In genomic region chr17:73429440-73430164, GRCh38 we compare ENCODE assay signal across 9 cellular contexts.
DNase-seq lines count a peak whose midpoint lies in the region; ATAC-seq and TF ChIP-seq lines count a peak whose summit lies in the region.
"Had no signal": no experiment of that assay in that cellular context is flagged by ENCODE, and none has a peak within 500 bp of the region (broad histone marks: within the 10 kb centered on the region; RNA-seq: fewer than 3 reads in every experiment).

No MANE protein-coding gene starts in this region.

- H3K27me3 ChIP-seq in mammary epithelial cell (ENCODE audit: insufficient read depth, low read length) = no peaks in the 10 kb centered on the region

- no peak overlapping the region for H3K27ac Mint-ChIP-seq in WTC11
- H3K27ac Mint-ChIP-seq: stimulated activated naive CD8-positive, alpha-beta T cell treated with anti-CD3 and anti-CD28 coated beads, Interleukin-15, Interleukin-2, amounts not matched to agents 100 ng/mL and 50 ng/mL, for 24 hours had no signal

- H3K9me3 ChIP-seq in mammary epithelial cell (replicated peaks; ENCODE audit: insufficient read depth, low read length) = no peaks in the 10 kb centered on the region

- dilution Hi-C loops in mammary epithelial cell (cut with HindIII; ENCODE audit: low sequenced_read_pairs) = loop anchor here (25.0 kb wide), 1 partner anchor 283 kb away; no protein-coding TSS in a partner anchor

- no peak overlapping the region for H3K27ac ChIP-seq in mammary epithelial cell (ENCODE audit: insufficient read depth, low read depth, low read length)

- H3K36me3 ChIP-seq in mammary epithelial cell (ENCODE audit: insufficient read depth, low read length) = no peaks in the 10 kb centered on the region

- DNase-seq in NCI-H2227 (lab: John Stamatoyannopoulos, UW; ENCODE audit: unreplicated experiment) (peak; percentile 91), WTC11 (ENCODE audit: low spot score) (peak; percentile 93), mammary epithelial cell (peak; percentile 59), islet precursor cell (peak; percentile 90)
- peak; percentile 74 to 85 for DNase-seq in stimulated activated CD4-positive, alpha-beta T cell treated with anti-CD3 and anti-CD28 coated beads, Interleukin-15, amount 100 ng/mL, for 48 hours (ENCODE audit: low read depth in 2 of 2)

- H3K4me3 Mint-ChIP-seq in WTC11 = no peak overlapping the region
- H3K4me3 Mint-ChIP-seq: stimulated activated naive CD8-positive, alpha-beta T cell treated with anti-CD3 and anti-CD28 coated beads, Interleukin-15, Interleukin-2, amounts not matched to agents 100 ng/mL and 50 ng/mL, for 24 hours had no signal

- 22% methylated on average over 10 of the region's 14 CpGs for WGBS in mammary epithelial cell (ENCODE audit: low coverage, missing lambda C conversion rate)

- 0 out of 2 replicates have a peak, but pooled peaks cover under 1% of the 10 kb centered on the region for H3K36me3 Mint-ChIP-seq in WTC11

- no peaks in the 10 kb centered on the region for H3K27me3 Mint-ChIP-seq in WTC11 (ENCODE audit: low read depth)
- H3K27me3 Mint-ChIP-seq: stimulated activated naive CD8-positive, alpha-beta T cell treated with anti-CD3 and anti-CD28 coated beads, Interleukin-15, Interleukin-2, amounts not matched to agents 100 ng/mL and 50 ng/mL, for 24 hours had no signal

- H3K9ac ChIP-seq in mammary epithelial cell (ENCODE audit: insufficient read depth, low read length) = no peak overlapping the region

- ATAC-seq in HG03159 (IDR thresholded peaks at IDR 0.05; ENCODE audit: unreplicated experiment) (peak; percentile 93), WTC11 (peak; percentile 97), HG02884 (IDR thresholded peaks at IDR 0.05; ENCODE audit: unreplicated experiment) (no peak)

- POLR2A ChIA-PET in WTC11 (lab: Charles Lee) = no interaction called here

- no peaks in the 10 kb centered on the region for H3K4me1 ChIP-seq in mammary epithelial cell (ENCODE audit: insufficient read depth, low read length)

- in situ Hi-C loops in mammary epithelial cell (cut with MboI; ENCODE audit: low sequenced_read_pairs in 2 of 2) = loop anchor here (10.0 to 25.0 kb wide), 3 partner anchors 275 to 758 kb away; no protein-coding TSS in a partner anchor

- H3K9me3 Mint-ChIP-seq in WTC11 = no peaks in the 10 kb centered on the region
- H3K9me3 Mint-ChIP-seq: stimulated activated naive CD8-positive, alpha-beta T cell treated with anti-CD3 and anti-CD28 coated beads, Interleukin-15, Interleukin-2, amounts not matched to agents 100 ng/mL and 50 ng/mL, for 24 hours had no signal

- CTCF ChIA-PET in WTC11 (lab: Charles Lee) (interaction anchor here (0.6 to 2.9 kb wide), 33 partner anchors 9 to 704 kb away, joined by 3 to 36 read pairs (median 4); partner anchors contain the start of gene SDK2), mammary epithelial cell (lab: Charles Lee; ENCODE audit: low non-redundant PET) (interaction anchor here (1.2 kb wide), 1 partner anchor 569 kb away, joined by 3 read pairs; no protein-coding TSS in a partner anchor)

- H4K20me1 ChIP-seq in mammary epithelial cell (ENCODE audit: insufficient read depth, low read length) = no peaks in the 10 kb centered on the region

- intact Hi-C loops in mammary epithelial cell (cut with micrococcal nuclease) = loop anchor here (1.0 to 5.0 kb wide), 5 partner anchors 168 to 747 kb away; partner anchors contain the start of gene SDK2

- no peak overlapping the region for H2AFZ ChIP-seq in mammary epithelial cell (ENCODE audit: low read depth, low read length)

- BruUV-seq in mammary epithelial cell (replicated peaks; lab: Mats Ljungman, UMichigan) = no TSS peak

- peaks cover 19% of the 10 kb centered on the region for H3K4me1 Mint-ChIP-seq in WTC11

- H3K4me2 ChIP-seq in mammary epithelial cell (ENCODE audit: insufficient read depth, low read depth, low read length) = no peak overlapping the region

- H3K4me3 ChIP-seq in mammary epithelial cell (replicated peaks in 1 of 3; ENCODE audit: insufficient read depth in 1 of 3, low read depth in 2 of 3, low read length in 3 of 3) = no peak overlapping the region

- peak; percentile 95 for TF ChIP-seq CTCF in GM12874 (IDR thresholded peaks at IDR 0.05; ENCODE audit: insufficient read depth, low read depth, low read length)
- peak; percentile 95 for TF ChIP-seq CTCF in WTC11 (IDR thresholded peaks at IDR 0.05)
- peak; percentile 91 to 96 for TF ChIP-seq CTCF in mammary epithelial cell (conservative IDR thresholded peaks at IDR 0.05 in 1 of 2, IDR thresholded peaks at IDR 0.05 in 1 of 2; ENCODE audit: extremely low read depth in 1 of 2, insufficient read depth in 1 of 2, low read depth in 1 of 2, low read length in 2 of 2)

- no peaks in the 10 kb centered on the region for H3K79me2 ChIP-seq in mammary epithelial cell (ENCODE audit: insufficient read depth, low read length)

TF ChIP-seq in WTC11, 78 proteins besides CTCF, POLR2A, EP300 and RAD21:
- no peak for TF ChIP-seq SOX15 (CRISPR knock-in tag; IDR thresholded peaks at IDR 0.05)
- TF ChIP-seq FOXP1 (CRISPR knock-in tag; IDR thresholded peaks at IDR 0.05; ENCODE audit: borderline replicate concordance) = 0 out of 2 replicates have a peak, but pooled peaks have one; percentile 14
